ENCODE assay signal across 20 cellular contexts in genomic region chr6:162772466-162772865, GRCh38. TPM values are rescaled to one million over a fixed set of nuclear protein-coding genes. Genes with fewer than 3 reads are reported as not detected.
"Had no signal": no experiment of that assay in that cellular context is flagged by ENCODE, and none has a peak within 500 bp of the region (broad histone marks: within the 10 kb centered on the region; RNA-seq: fewer than 3 reads in every experiment).

No MANE protein-coding gene starts in this region.

- FAIRE-seq: K562 had no signal

- H3K4me3 Mint-ChIP-seq: IgD-negative memory B cell had no signal

- H3K27ac Mint-ChIP-seq: IgD-negative memory B cell had no signal

- H3K4me1 Mint-ChIP-seq: IgD-negative memory B cell had no signal

- H3K36me3 Mint-ChIP-seq: IgD-negative memory B cell had no signal

- DNase-seq: Kasumi-1, MM.1S, NCI-H1092 treated with DMSO at 0.1 percent for 48 hours, NCI-H1417, NCI-H1436 treated with DMSO at 0.1 percent for 48 hours, NCI-H1694, NCI-H187 treated with DMSO at 0.1 percent for 48 hours, NCI-H2029 treated with DMSO at 0.1 percent for 48 hours, NCI-H2171 treated with DMSO at 0.1 percent for 48 hours, NCI-H510A, NCI-H524 treated with DMSO at 0.1 percent for 48 hours, NCI-H69, NCI-H774, PC-3, SHP77, SK-N-SH had no signal

- H3K27me3 Mint-ChIP-seq: IgD-negative memory B cell had no signal

RNA-seq across cellular contexts. Expression of gene PACRG, which starts 44.7 kb away (rescaled TPM):
- total RNA-seq: HT1080, K562, PC-3, SK-MEL-5 had no signal

RNA-seq across cellular contexts. Expression of gene PRKN, which starts 44.9 kb away (rescaled TPM):
- total RNA-seq: HT1080, PC-3 had no signal
